ENCODE assay signal across 8 cellular contexts in genomic region chr1:155712636-155713035, GRCh38. TPM values are rescaled to one million over a fixed set of nuclear protein-coding genes. Genes with fewer than 3 reads are reported as not detected.
DNase-seq lines count a peak whose midpoint lies in the region; ATAC-seq, FAIRE-seq and TF ChIP-seq lines count a peak whose summit lies in the region.
"Not testable (repeated sequence)": the region's sequence is repeated elsewhere in the genome, so short reads cannot be mapped to it uniquely, and the experiment has no call there.

No MANE protein-coding gene starts in this region.

- H3K36me3 ChIP-seq in BE2C (peaks cover 50% of the 10 kb centered on the region), GM23338 (ENCODE audit: insufficient read depth) (peaks cover 13% of the 10 kb centered on the region), MM.1S (replicated peaks; ENCODE audit: insufficient read depth, low read length) (peaks cover 15% of the 10 kb centered on the region; the same call in 1 of the 2 replicates), osteoblast (ENCODE audit: insufficient read depth, low read length) (peaks cover 31% of the 10 kb centered on the region)
- not testable (repeated sequence) for H3K36me3 ChIP-seq in astrocyte (ENCODE audit: insufficient read depth, low read length)

- H3F3A ChIP-seq in GM23338 (replicated peaks; ENCODE audit: low read depth): not testable (repeated sequence)
- peaks cover 32% of the 10 kb centered on the region for H3F3A ChIP-seq in MM.1S (ENCODE audit: insufficient read depth, low read length)

- H3K79me2 ChIP-seq in GM23338 (replicated peaks; ENCODE audit: insufficient read depth): peaks cover 31% of the 10 kb centered on the region
- H3K79me2 ChIP-seq in MM.1S (ENCODE audit: low read length): peaks cover 80% of the 10 kb centered on the region
- H3K79me2 ChIP-seq in astrocyte (ENCODE audit: insufficient read depth, low read length): peaks cover 33% of the 10 kb centered on the region
- H3K79me2 ChIP-seq in osteoblast (ENCODE audit: insufficient read depth, low read length): peaks cover 44% of the 10 kb centered on the region

- H3K9me2 ChIP-seq in GM23338 (ENCODE audit: insufficient read depth); MM.1S (replicated peaks; ENCODE audit: insufficient read depth, low read length): not testable (repeated sequence)

- not testable (repeated sequence) for H3K27ac Mint-ChIP-seq in GM23338; astrocyte (ENCODE audit: unreplicated experiment)

- not testable (repeated sequence) for H2AFZ ChIP-seq in GM23338; MM.1S (ENCODE audit: low read length); astrocyte (ENCODE audit: low read depth, low read length); osteoblast (ENCODE audit: low read length)

- not testable (repeated sequence) for H3K9me3 ChIP-seq in BE2C; MM.1S (replicated peaks; ENCODE audit: insufficient read depth, low read length); astrocyte (ENCODE audit: insufficient read depth, low read depth, low read length); osteoblast (ENCODE audit: low read depth, low read length)

- ATAC-seq in GM23338: not testable (repeated sequence)
- peak; percentile 30 for ATAC-seq in esophagus mucosa

- not testable (repeated sequence) for H3K27me3 ChIP-seq in BE2C; GM23338 (ENCODE audit: insufficient read depth); MM.1S (replicated peaks; ENCODE audit: insufficient read depth, low read length); astrocyte (ENCODE audit: insufficient read depth, low read length); osteoblast (ENCODE audit: insufficient read depth, low read length)

- not testable (repeated sequence) for H3K27ac ChIP-seq in GM23338 (ENCODE audit: low read depth); MM.1S (ENCODE audit: low read length); astrocyte (ENCODE audit: low read depth, low read length); osteoblast (ENCODE audit: low read depth, low read length)

- TF ChIP-seq CTCF in BE2C (IDR thresholded peaks at IDR 0.05; ENCODE audit: low read depth, low read length): peak; percentile 28; the same call in 1 of the 2 replicates
- TF ChIP-seq CTCF in GM23338 (conservative IDR thresholded peaks at IDR 0.05; ENCODE audit: low read depth in 2 of 2): peak; percentile 10 to 36; a peak in 2 of 4 replicates
- TF ChIP-seq CTCF in MM.1S (IDR thresholded peaks at IDR 0.05; ENCODE audit: low read length): peak; percentile 11; the same call in 1 of the 2 replicates
- peak; percentile 14 for TF ChIP-seq CTCF in astrocyte (IDR thresholded peaks at IDR 0.05; ENCODE audit: insufficient read depth, low read depth, low read length)
- not testable (repeated sequence) for TF ChIP-seq CTCF in osteoblast (IDR thresholded peaks at IDR 0.05; ENCODE audit: extremely low read depth, low read depth, low read length)

- not testable (repeated sequence) for H3K4me1 Mint-ChIP-seq in GM23338; astrocyte (ENCODE audit: low read depth, unreplicated experiment)

- not testable (repeated sequence) for H3K27me3 Mint-ChIP-seq in GM23338 (ENCODE audit: insufficient read depth, low read depth, poor library complexity); astrocyte (ENCODE audit: low read depth, unreplicated experiment)

- not testable (repeated sequence) for H3K9me3 Mint-ChIP-seq in GM23338; astrocyte (ENCODE audit: unreplicated experiment)

- DNase-seq in BE2C; MM.1S; astrocyte (ENCODE audit: low read depth): not testable (repeated sequence)
- peak; percentile 24 for DNase-seq in GM23338 (ENCODE audit: low spot score)
- DNase-seq in RPMI8226: peak; percentile 12
- DNase-seq in left kidney (ENCODE audit: low read depth, low spot score): peak; percentile 3
- peak; percentile 41 for DNase-seq in osteoblast (ENCODE audit: insufficient read length, low spot score, missing footprints)

- not testable (repeated sequence) for H4K20me1 ChIP-seq in GM23338 (replicated peaks; ENCODE audit: insufficient read depth); MM.1S (ENCODE audit: insufficient read depth, low read length); osteoblast (ENCODE audit: insufficient read depth, low read length)
- peaks cover 30% of the 10 kb centered on the region for H4K20me1 ChIP-seq in astrocyte (ENCODE audit: insufficient read depth, low read length)

- H3K9ac ChIP-seq in MM.1S (ENCODE audit: low read length); astrocyte (ENCODE audit: low read length): not testable (repeated sequence)

- not testable (repeated sequence) for H3K4me3 Mint-ChIP-seq in GM23338; astrocyte (ENCODE audit: unreplicated experiment)

- not testable (repeated sequence) for H3K4me2 ChIP-seq in GM23338; MM.1S (ENCODE audit: low read depth, low read length); astrocyte (ENCODE audit: low read length); osteoblast (ENCODE audit: insufficient read depth, low read length)

- H3K4me1 ChIP-seq in BE2C; GM23338 (ENCODE audit: insufficient read depth); astrocyte (ENCODE audit: insufficient read depth, low read length); osteoblast (ENCODE audit: insufficient read depth, low read length): not testable (repeated sequence)
- H3K4me1 ChIP-seq in MM.1S (ENCODE audit: low read length): peaks cover 17% of the 10 kb centered on the region

- H3K4me3 ChIP-seq in BE2C (ENCODE audit: low read depth, low read length); GM23338; MM.1S (ENCODE audit: low read length); astrocyte (ENCODE audit: insufficient read depth, low read depth, low read length); osteoblast (ENCODE audit: insufficient read depth, low read length): not testable (repeated sequence)

- H3K36me3 Mint-ChIP-seq in GM23338 (ENCODE audit: low read depth): peaks cover 67% of the 10 kb centered on the region
- peaks cover 10% of the 10 kb centered on the region for H3K36me3 Mint-ChIP-seq in astrocyte (ENCODE audit: low read depth, unreplicated experiment)

- not testable (repeated sequence) for FAIRE-seq in astrocyte (lab: Jason Lieb, UNC)

RNA-seq across cellular contexts. Expression of gene DAP3, which starts 23.7 kb away (rescaled TPM):
- 236 TPM for polyA plus RNA-seq in BE2C (2012; ENCODE audit: insufficient read depth, insufficient read length, low read depth)
- 56.0 and 90.1 TPM in 2 replicates for total RNA-seq in GM23338 (2014; rRNA removed; shearing (Covaris generic))
- 88.9 and 89.8 TPM in 2 replicates for polyA plus RNA-seq in GM23338 (2016; fragmentation: Nextera tagmentation; extraction: Ambion mirVana)
- 101 and 108 TPM in 2 replicates for total RNA-seq in astrocyte
- 69.7 TPM for total RNA-seq in esophagus mucosa
- total RNA-seq in osteoblast: 73.1 and 82.2 TPM in 2 replicates

RNA-seq across cellular contexts. Expression of gene YY1AP1, which starts 24.1 kb away (rescaled TPM):
- 85.7 TPM for polyA plus RNA-seq in BE2C (2012; ENCODE audit: insufficient read depth, insufficient read length, low read depth)
- total RNA-seq in GM23338 (2014; rRNA removed; shearing (Covaris generic)): 46.4 and 66.5 TPM in 2 replicates
- 18.8 and 21.2 TPM in 2 replicates for polyA plus RNA-seq in GM23338 (2016; fragmentation: Nextera tagmentation; extraction: Ambion mirVana)
- 40.0 and 42.3 TPM in 2 replicates for total RNA-seq in astrocyte
- 40.3 TPM for total RNA-seq in esophagus mucosa
- 54.6 and 75.1 TPM in 2 replicates for total RNA-seq in osteoblast
